Comparison of ENCODE assay signal across 8 cellular contexts in genomic region chr17:31096106-31096436, GRCh38. TPM values are rescaled to one million over a fixed set of nuclear protein-coding genes. Genes with fewer than 3 reads are reported as not detected.
A peak's percentile ranks its signal among the peaks of the same experiment; 100 is the strongest.
DNase-seq lines count a peak whose midpoint lies in the region; ATAC-seq and TF ChIP-seq lines count a peak whose summit lies in the region.

No MANE protein-coding gene starts in this region.

- DNase-seq in GM23338 (ENCODE audit: low spot score) (peak; percentile 47), SK-N-SH (peak; percentile 42), fibroblast of the aortic adventitia (ENCODE audit: low read depth) (peak; percentile 38), kidney glomerular epithelial cell (lab: John Stamatoyannopoulos, UW) (no peak)

- H3K4me1 Mint-ChIP-seq in GM23338 = peaks cover 13% of the 10 kb centered on the region

- 15% methylated on average over 5 of the region's 5 CpGs for WGBS in SK-N-SH (ENCODE audit: low lambda C conversion rate)

- H3K9me2 ChIP-seq in GM23338 (ENCODE audit: insufficient read depth) (no peaks in the 10 kb centered on the region), SK-N-SH (no peaks in the 10 kb centered on the region)

- no peak for TF ChIP-seq RAD21 in SK-N-SH (IDR thresholded peaks at IDR 0.05; ENCODE audit: low read length)

- no peaks in the 10 kb centered on the region for H3K9me3 ChIP-seq in SK-N-SH
- H3K9me3 ChIP-seq in skeletal muscle satellite cell (replicated peaks; ENCODE audit: low read length) = no peaks in the 10 kb centered on the region

- CTCF ChIA-PET in SK-N-SH (lab: Yijun Ruan, JAX) = interaction anchor here (1.3 to 1.5 kb wide), 2 partner anchors 12 to 120 kb away, joined by 3 read pairs; no protein-coding TSS in a partner anchor

- H3K27ac ChIP-seq in GM23338 (ENCODE audit: low read depth) (peak overlapping the region; percentile 87), SK-N-SH (ENCODE audit: low read depth in 2 of 2, low read length in 1 of 2) (peak overlapping the region; percentile 90 to 93)

- H4K20me1 ChIP-seq in GM23338 (replicated peaks; ENCODE audit: insufficient read depth) = no peaks in the 10 kb centered on the region
- H4K20me1 ChIP-seq in SK-N-SH (ENCODE audit: insufficient read depth) = peaks cover 33% of the 10 kb centered on the region

- H2AFZ ChIP-seq in GM23338 (0 out of 2 replicates have a peak overlapping the region, but pooled peaks have one; percentile 5), SK-N-SH (ENCODE audit: low read depth) (no peak overlapping the region)

- H3F3A ChIP-seq in GM23338 (replicated peaks; ENCODE audit: low read depth) (no peaks in the 10 kb centered on the region; the same call in 1 of the 2 replicates), SK-N-SH (replicated peaks; ENCODE audit: insufficient read depth) (peaks cover 41% of the 10 kb centered on the region)

- H3K79me2 ChIP-seq in GM23338 (replicated peaks; ENCODE audit: insufficient read depth) (peaks cover 48% of the 10 kb centered on the region), SK-N-SH (ENCODE audit: insufficient read depth) (peaks cover 61% of the 10 kb centered on the region)

- peak overlapping the region; percentile 87 for H3K4me3 Mint-ChIP-seq in GM23338

- H3K4me3 ChIP-seq in GM23338 (peak overlapping the region; percentile 62), SK-N-SH (ENCODE audit: low read depth in 2 of 2, low read length in 1 of 2) (peak overlapping the region; percentile 76 to 91), fibroblast of the aortic adventitia (ENCODE audit: low read depth, low read length) (peak overlapping the region; percentile 88), skeletal muscle satellite cell (ENCODE audit: low read length) (peak overlapping the region; percentile 84)

- H3K27me3 ChIP-seq in GM23338 (ENCODE audit: insufficient read depth) (no peaks in the 10 kb centered on the region), SK-N-SH (ENCODE audit: insufficient read depth) (no peaks in the 10 kb centered on the region), skeletal muscle satellite cell (ENCODE audit: control insufficient read depth, insufficient read depth, low read length) (no peaks in the 10 kb centered on the region)

- no peak for TF ChIP-seq CTCF in GM23338 (conservative IDR thresholded peaks at IDR 0.05; ENCODE audit: low read depth in 2 of 2)
- TF ChIP-seq CTCF in SK-N-SH (IDR thresholded peaks at IDR 0.05) = no peak
- TF ChIP-seq CTCF in fibroblast of the aortic adventitia (IDR thresholded peaks at IDR 0.05; ENCODE audit: insufficient read depth, low read length) = no peak

- peaks cover 11% of the 10 kb centered on the region for H3K27me3 Mint-ChIP-seq in GM23338 (ENCODE audit: insufficient read depth, low read depth, poor library complexity)

- POLR2A ChIA-PET in SK-N-SH (lab: Yijun Ruan, JAX) = interaction anchor here (0.6 to 2.1 kb wide), 2 partner anchors 17 to 190 kb away, joined by 4 to 8 read pairs; partner anchors contain the start of gene TEFM

- peak overlapping the region; percentile 100 for H3K9ac ChIP-seq in SK-N-SH
- H3K9ac ChIP-seq in skeletal muscle satellite cell (ENCODE audit: low read depth, low read length) = peak overlapping the region; percentile 83

- H3K36me3 ChIP-seq in GM23338 (ENCODE audit: insufficient read depth) = no peaks in the 10 kb centered on the region; the same call in 1 of the 2 replicates
- H3K36me3 ChIP-seq in SK-N-SH (replicated peaks in 1 of 2; ENCODE audit: control insufficient read depth in 1 of 2, insufficient read depth in 2 of 2, low read length in 1 of 2) = no peaks in the 10 kb centered on the region
- H3K36me3 ChIP-seq in skeletal muscle satellite cell (ENCODE audit: insufficient read depth, low read length) = no peaks in the 10 kb centered on the region

- H3K9me3 Mint-ChIP-seq in GM23338 = no peaks in the 10 kb centered on the region; the same call in 1 of the 3 replicates

- ATAC-seq in GM23338 (no peak), GM18907 (IDR thresholded peaks at IDR 0.05; ENCODE audit: unreplicated experiment) (no peak), HG03095 (IDR thresholded peaks at IDR 0.05; ENCODE audit: unreplicated experiment) (no peak), GM19324 (IDR thresholded peaks at IDR 0.05; ENCODE audit: low FRiP score, unreplicated experiment) (no peak)

- H3K4me2 ChIP-seq in GM23338 = peak overlapping the region; percentile 79
- peak overlapping the region; percentile 98 for H3K4me2 ChIP-seq in SK-N-SH
- H3K4me2 ChIP-seq in skeletal muscle satellite cell (ENCODE audit: low read length) = peak overlapping the region; percentile 91

- peaks cover 7% of the 10 kb centered on the region; the same call in 1 of the 3 replicates for H3K36me3 Mint-ChIP-seq in GM23338 (ENCODE audit: low read depth)

- H3K27ac Mint-ChIP-seq in GM23338 = peak overlapping the region; percentile 88

- H3K4me1 ChIP-seq in GM23338 (ENCODE audit: insufficient read depth) = peaks cover 14% of the 10 kb centered on the region
- H3K4me1 ChIP-seq in SK-N-SH (ENCODE audit: control insufficient read depth in 1 of 2, insufficient read depth in 2 of 2, low read depth in 1 of 2, low read length in 1 of 2) = peaks cover 6 to 10% of the 10 kb centered on the region in 2 experiments; a peak in 3 of 4 replicates
- peaks cover 4% of the 10 kb centered on the region for H3K4me1 ChIP-seq in skeletal muscle satellite cell (ENCODE audit: control insufficient read depth, insufficient read depth, low read length)

- no peak for TF ChIP-seq EP300 in SK-N-SH (IDR thresholded peaks at IDR 0.05; ENCODE audit: borderline replicate concordance in 1 of 2, low read depth in 1 of 2, low read length in 1 of 2)

TF ChIP-seq in GM23338, 12 proteins besides CTCF, POLR2A, EP300 and RAD21:
- TF ChIP-seq CREB1 (CRISPR knock-in tag; IDR thresholded peaks at IDR 0.05; ENCODE audit: low read depth) = no peak

TF ChIP-seq in SK-N-SH, 30 proteins besides CTCF, POLR2A, EP300 and RAD21:
- TF ChIP-seq MXI1 (IDR thresholded peaks at IDR 0.05; ENCODE audit: low read depth, low read length) (no peak), SMC3 (IDR thresholded peaks at IDR 0.05; ENCODE audit: low read depth, low read length) (no peak; the same call in 1 of the 2 replicates), IRF3 (IDR thresholded peaks at IDR 0.05; ENCODE audit: low read depth, low read length) (no peak), FOXJ3 (CRISPR knock-in tag; IDR thresholded peaks at IDR 0.05) (no peak), FOSL2 (IDR thresholded peaks at IDR 0.05; ENCODE audit: borderline replicate concordance, low read depth) (no peak), ELF1 (IDR thresholded peaks at IDR 0.05) (no peak), YY1 (IDR thresholded peaks at IDR 0.05; ENCODE audit: low read depth) (no peak), MEF2A (IDR thresholded peaks at IDR 0.05; ENCODE audit: borderline replicate concordance, low read depth) (no peak), JUND (IDR thresholded peaks at IDR 0.05) (no peak; the same call in 1 of the 2 replicates), ZBTB33 (IDR thresholded peaks at IDR 0.05; ENCODE audit: borderline replicate concordance, low read depth) (no peak), NRF1 (IDR thresholded peaks at IDR 0.05; ENCODE audit: low read depth, low read length) (no peak), GABPA (IDR thresholded peaks at IDR 0.05; ENCODE audit: low read depth) (no peak), PBX3 (IDR thresholded peaks at IDR 0.05) (no peak), RCOR1 (IDR thresholded peaks at IDR 0.05; ENCODE audit: low read length) (no peak), TEAD4 (IDR thresholded peaks at IDR 0.05; ENCODE audit: borderline replicate concordance, insufficient read depth) (no peak)
TF ChIP-seq in SK-N-SH: peak in this region for 0.

RNA-seq across cellular contexts. Expression of gene NF1, which starts 1.3 kb away (rescaled TPM):
- total RNA-seq in GM23338 (2014; rRNA removed; shearing (Covaris generic)) = 48.3 and 49.7 TPM in 2 replicates
- polyA plus RNA-seq in GM23338 (2016; fragmentation: Nextera tagmentation; extraction: Ambion mirVana) (11.9 and 16.3 TPM in 2 replicates), SK-N-SH (2012; rRNA removed) (19.6 and 27.6 TPM in 2 replicates)
- 19.7 and 20.5 TPM in 2 replicates for polyA plus RNA-seq in SK-N-SH (2012; cell fraction: cytosol; rRNA removed)
- 32.3 and 63.6 TPM in 2 replicates for polyA plus RNA-seq in SK-N-SH (2012; cell fraction: nucleus; rRNA removed)
- total RNA-seq in fibroblast of the aortic adventitia (ENCODE audit: low replicate concordance) = 59.3 and 79.7 TPM in 2 replicates
- total RNA-seq in skeletal muscle satellite cell (2012; rRNA removed) = 29.1 and 40.3 TPM in 2 replicates
